22 cellular contexts compared by ENCODE assay signal in the genomic region with DNA sequence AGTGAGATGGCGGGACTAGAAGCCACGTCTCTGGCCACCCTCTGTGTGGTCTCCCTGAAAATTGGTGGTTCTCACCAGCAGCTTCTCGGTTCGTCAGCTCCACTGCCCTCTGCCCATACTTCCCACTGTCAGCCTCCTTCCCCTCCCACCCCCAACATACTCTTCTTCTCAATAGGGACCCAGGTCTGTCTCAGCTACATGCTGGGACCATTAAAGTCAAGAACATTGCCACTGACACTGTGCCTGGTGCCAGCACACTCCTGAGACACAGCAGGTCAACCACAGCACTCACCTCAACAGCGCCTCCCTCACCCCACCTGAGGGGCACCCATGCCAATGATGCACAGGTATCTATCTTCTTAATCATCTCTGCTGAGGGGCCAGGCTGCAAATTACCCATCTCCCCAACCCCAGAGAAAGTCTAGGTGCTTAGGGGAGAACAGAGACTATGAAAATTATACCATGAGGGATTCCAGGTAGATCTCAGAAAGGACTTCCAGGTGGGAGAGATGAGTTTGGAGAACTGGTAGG. TPM values are rescaled to one million over a fixed set of nuclear protein-coding genes. Genes with fewer than 3 reads are reported as not detected.
DNase-seq lines count a peak whose midpoint lies in the region; ATAC-seq, FAIRE-seq and TF ChIP-seq lines count a peak whose summit lies in the region.
"Had no signal": no experiment of that assay in that cellular context is flagged by ENCODE, and none has a peak within 500 bp of the region (broad histone marks: within the 10 kb centered on the region; RNA-seq: fewer than 3 reads in every experiment).

No MANE protein-coding gene starts in this region.

- no peaks in the 10 kb centered on the region for H3K36me3 ChIP-seq in HepG2 (replicated peaks in 1 of 2; ENCODE audit: control insufficient read depth in 1 of 2, insufficient read depth in 2 of 2, low read length in 2 of 2)
- no peaks in the 10 kb centered on the region for H3K36me3 ChIP-seq in right lobe of liver
- H3K36me3 ChIP-seq: BE2C, brain microvascular endothelial cell, prostate gland, thyroid gland had no signal

- intact Hi-C loops in HepG2 (cut with micrococcal nuclease; ENCODE audit: unreplicated experiment), result loop anchor here (5.0 to 10.0 kb wide), 2 partner anchors 235 to 278 kb away; partner anchors contain the start of gene LASP1
- intact Hi-C loops in right lobe of liver (cut with DNase I), result loop anchor here (5.0 to 10.0 kb wide), 3 partner anchors 165 to 275 kb away; partner anchors contain the start of gene LASP1 (in 1 of the 2)

- CTCF ChIA-PET in HepG2 (lab: Yijun Ruan, JAX; ENCODE audit: low intra/inter-chr PET ratio, low total read pairs), result no interaction called here

- H3K4me2 ChIP-seq in HepG2 (ENCODE audit: low read depth, low read length), result no peak overlapping the region
- H3K4me2 ChIP-seq: PC-9 had no signal

- no peak for FAIRE-seq in HepG2 (lab: Jason Lieb, UNC)
- FAIRE-seq: GM12878 had no signal

- TF ChIP-seq RAD21 in HepG2 (CRISPR knock-in tag; IDR thresholded peaks at IDR 0.05), result no peak

- TF ChIP-seq POLR2A in HepG2 (IDR thresholded peaks at IDR 0.05; ENCODE audit: insufficient read depth in 1 of 2, low read depth in 2 of 2, low read length in 2 of 2) (no peak), right lobe of liver (IDR thresholded peaks at IDR 0.05) (no peak)

- no peak for DNase-seq in HepG2 (ENCODE audit: low spot score)
- DNase-seq in right lobe of liver, result no peak
- no peak for DNase-seq in immature natural killer cell
- DNase-seq in type B pancreatic cell (ENCODE audit: extremely low spot score, unreplicated experiment), result no peak
- DNase-seq in cerebellum (ENCODE audit: low spot score), result no peak
- no peak for DNase-seq in GF-D8 (lab: John Stamatoyannopoulos, UW)
- DNase-seq in DMS114 treated with DMSO at 0.1 percent for 48 hours (lab: John Stamatoyannopoulos, UW; ENCODE audit: unreplicated experiment), result no peak
- DNase-seq: activated B cell treated with CpG ODN at 0.5 μM for 24 hours; BE2C; brain microvascular endothelial cell; effector memory CD4-positive, alpha-beta T cell; EL; foreskin fibroblast; NCI-H1436; NCI-H510A treated with DMSO at 0.1 percent for 48 hours; PC-9; thyroid gland had no signal

- no peaks in the 10 kb centered on the region for H3K9me3 ChIP-seq in HepG2 (ENCODE audit: low read length)
- no peaks in the 10 kb centered on the region for H3K9me3 ChIP-seq in right lobe of liver
- H3K9me3 ChIP-seq: BE2C, prostate gland, thyroid gland had no signal

- ATAC-seq in HepG2 (no peak), right lobe of liver (no peak)
- ATAC-seq: GM12878, SK-N-SH treated with all-trans-retinoic acid at 6 μM for 48 hours had no signal

- H4K20me1 ChIP-seq in HepG2 (ENCODE audit: insufficient read depth, low read length), result 0 out of 2 replicates have a peak, but pooled peaks cover 2% of the 10 kb centered on the region

- H3K4me1 Mint-ChIP-seq in immature natural killer cell (peaks cover 45 to 55% of the 10 kb centered on the region in 2 donors), type B pancreatic cell (ENCODE audit: unreplicated experiment) (peaks cover 13% of the 10 kb centered on the region)

- no peaks in the 10 kb centered on the region for H3K79me2 ChIP-seq in HepG2 (ENCODE audit: insufficient read depth, low read length)

- peak overlapping the region in 1 of 6 donors; percentile 77 for H3K27ac Mint-ChIP-seq in immature natural killer cell
- H3K27ac Mint-ChIP-seq in type B pancreatic cell, result no peak overlapping the region
- H3K27ac Mint-ChIP-seq: activated B cell treated with CpG ODN at 0.5 μM for 24 hours had no signal

- H3K36me3 Mint-ChIP-seq in immature natural killer cell (peaks cover 0 to 5% (median 3%) of the 10 kb centered on the region in 3 donors), type B pancreatic cell (peaks cover 6% of the 10 kb centered on the region)

- TF ChIP-seq CTCF in HepG2 (CRISPR knock-in tag; IDR thresholded peaks at IDR 0.05), result no peak
- no peak for TF ChIP-seq CTCF in right lobe of liver (IDR thresholded peaks at IDR 0.05)
- peak; percentile 16; the same call in 1 of the 2 replicates for TF ChIP-seq CTCF in VCaP (conservative IDR thresholded peaks at IDR 0.05)
- no peak for TF ChIP-seq CTCF in type B pancreatic cell (conservative IDR thresholded peaks at IDR 0.05)

- peaks cover 22% of the 10 kb centered on the region for H3K4me1 ChIP-seq in HepG2 (ENCODE audit: insufficient read depth, low read length)
- peaks cover 0 to 11% (median 2%) of the 10 kb centered on the region in 4 donors for H3K4me1 ChIP-seq in right lobe of liver
- H3K4me1 ChIP-seq: prostate gland had no signal

- POLR2A ChIA-PET in HepG2 (lab: Yijun Ruan, JAX), result no interaction called here

- H3K27ac ChIP-seq in HepG2 (ENCODE audit: extremely low read length, insufficient read depth, low read length) (no peak overlapping the region), right lobe of liver (no peak overlapping the region), VCaP (no peak overlapping the region)
- H3K27ac ChIP-seq: brain microvascular endothelial cell, PC-9, thyroid gland had no signal

- peaks cover 29 to 41% (median 36%) of the 10 kb centered on the region in 3 donors for H3K27me3 Mint-ChIP-seq in immature natural killer cell (ENCODE audit: low read depth in 3 of 3)
- peaks cover 59% of the 10 kb centered on the region for H3K27me3 Mint-ChIP-seq in type B pancreatic cell

- WGBS in HepG2 (ENCODE audit: low lambda C conversion rate), result 21% methylated on average over 5 of the region's 5 CpGs
- 19% methylated on average over 2 of the region's 5 CpGs for WGBS in right lobe of liver (ENCODE audit: insufficient coverage, low coverage, low lambda C conversion rate, missing lambda C conversion rate)

- H3K9me3 Mint-ChIP-seq in immature natural killer cell (peaks cover 0 to 6% (median 0%) of the 10 kb centered on the region in 6 donors), type B pancreatic cell (no peaks in the 10 kb centered on the region)
- H3K9me3 Mint-ChIP-seq: activated B cell treated with CpG ODN at 0.5 μM for 24 hours had no signal

- no peak overlapping the region for H3K9ac ChIP-seq in HepG2 (ENCODE audit: insufficient read depth, low read depth, low read length)

- H2AFZ ChIP-seq in HepG2 (ENCODE audit: low read length), result no peak overlapping the region
- H2AFZ ChIP-seq: PC-9 had no signal

- peak overlapping the region; percentile 63 to 89 (median 76) for H3K4me3 Mint-ChIP-seq in immature natural killer cell
- H3K4me3 Mint-ChIP-seq in type B pancreatic cell, result peak overlapping the region; percentile 84

- peaks cover 6 to 44% of the 10 kb centered on the region in 2 experiments; a peak in 3 of 5 replicates for H3K27me3 ChIP-seq in HepG2 (ENCODE audit: control insufficient read depth in 1 of 2, insufficient read depth in 2 of 2, low read length in 2 of 2)
- peaks cover 0 to 3% of the 10 kb centered on the region in 2 donors for H3K27me3 ChIP-seq in right lobe of liver
- H3K27me3 ChIP-seq: thyroid gland had no signal

- in situ Hi-C loops in HepG2 (cut with HindIII; ENCODE audit: extremely low pct_ligation_motif_present, low pct_unique_long_range_greater_than_20kb), result loop anchor here (5.0 to 25.0 kb wide), 4 partner anchors 78 to 388 kb away; partner anchors contain the start of gene PSMB3

- BruUV-seq in HepG2 (replicated peaks; lab: Mats Ljungman, UMichigan), result no TSS peak

- TF ChIP-seq EP300 in HepG2 (IDR thresholded peaks at IDR 0.05; ENCODE audit: low read depth in 2 of 2, low read length in 2 of 2) (no peak), HepG2 (CRISPR knock-in tag; IDR thresholded peaks at IDR 0.05; ENCODE audit: borderline replicate concordance) (no peak)

- H3K4me3 ChIP-seq in HepG2 (replicated peaks in 1 of 3; ENCODE audit: insufficient read depth in 1 of 3, low read depth in 2 of 3, low read length in 3 of 3) (no peak overlapping the region), right lobe of liver (no peak overlapping the region)
- H3K4me3 ChIP-seq: GM12878, PC-9 had no signal

RNA-seq across cellular contexts. Expression of gene PLXDC1, which starts 1.3 kb away (rescaled TPM):
- total RNA-seq in HepG2 (2016; rRNA removed; fragmentation: Illumina TruSeq; extraction: Trizol) (not detected in 2 replicates), right lobe of liver (1 to 10 TPM in 1 of 6 experiments, under 1 TPM in 5; 0.11 to 1.6 (median 0.54) TPM), type B pancreatic cell (ENCODE audit: low replicate concordance) (1.7 and 5.0 TPM in 2 replicates), cerebellum (14.6 TPM)
- not detected in 2 replicates for total RNA-seq in HepG2 (2016; cell fraction: cytosol; rRNA removed; fragmentation: Illumina TruSeq; extraction: Trizol; ENCODE audit: low read depth)
- not detected in 2 replicates for total RNA-seq in HepG2 (2016; cell fraction: insoluble cytoplasmic fraction; rRNA removed; fragmentation: Illumina TruSeq; extraction: Trizol)
- total RNA-seq in HepG2 (2016; cell fraction: membrane; rRNA removed; fragmentation: Illumina TruSeq; extraction: Trizol), result not detected in 2 replicates
- total RNA-seq in HepG2 (2016; cell fraction: nucleus; rRNA removed; fragmentation: Illumina TruSeq; extraction: Trizol), result not detected in 2 replicates
- polyA plus RNA-seq in HepG2 (2011; rRNA removed) (not detected in 2 replicates), immature natural killer cell (1 to 10 TPM; 2.8 to 9.7 (median 6.8) TPM)
- polyA plus RNA-seq in HepG2 (2011; cell fraction: cytosol; rRNA removed), result not detected in 2 replicates
- not detected in 2 replicates for polyA plus RNA-seq in HepG2 (2011; cell fraction: nucleus; rRNA removed)
- not detected in 2 replicates for polyA plus RNA-seq in HepG2 (2012)
- not detected in 2 replicates for polyA plus RNA-seq in HepG2 (2016; cell fraction: cytosol; fragmentation: Illumina TruSeq; extraction: Trizol; ENCODE audit: low read depth)
- polyA plus RNA-seq in HepG2 (2016; cell fraction: insoluble cytoplasmic fraction; fragmentation: Illumina TruSeq; extraction: Trizol; ENCODE audit: low read depth), result not detected in 2 replicates
- polyA plus RNA-seq in HepG2 (2016; cell fraction: membrane; fragmentation: Illumina TruSeq; extraction: Trizol; ENCODE audit: low read depth), result not detected in 2 replicates
- polyA plus RNA-seq in HepG2 (2016; cell fraction: nucleus; fragmentation: Illumina TruSeq; extraction: Trizol; ENCODE audit: insufficient read depth, low read depth), result not detected in 2 replicates
- polyA minus RNA-seq in HepG2 (2011; rRNA and poly(A)+ RNA removed; ENCODE audit: low replicate concordance), result 0.44 TPM in 1 of 2 replicates, not detected in the other
- polyA minus RNA-seq in HepG2 (2011; cell fraction: cytosol; rRNA and poly(A)+ RNA removed), result not detected in 2 replicates
- polyA minus RNA-seq in HepG2 (2011; cell fraction: nucleus; rRNA and poly(A)+ RNA removed), result not detected in 2 replicates
- total RNA-seq: activated B cell treated with CpG ODN at 0.5 μM for 24 hours, GM12878 had no signal

RNA-seq across cellular contexts. Expression of gene ARL5C, which starts 15.8 kb away (rescaled TPM):
- total RNA-seq in HepG2 (2016; rRNA removed; fragmentation: Illumina TruSeq; extraction: Trizol) (not detected in 2 replicates), right lobe of liver (not detected), type B pancreatic cell (ENCODE audit: low replicate concordance) (not detected in 2 replicates), cerebellum (not detected)
- not detected in 2 replicates for total RNA-seq in HepG2 (2016; cell fraction: cytosol; rRNA removed; fragmentation: Illumina TruSeq; extraction: Trizol; ENCODE audit: low read depth)
- total RNA-seq in HepG2 (2016; cell fraction: insoluble cytoplasmic fraction; rRNA removed; fragmentation: Illumina TruSeq; extraction: Trizol), result not detected in 2 replicates
- total RNA-seq in HepG2 (2016; cell fraction: membrane; rRNA removed; fragmentation: Illumina TruSeq; extraction: Trizol), result not detected in 2 replicates
- total RNA-seq in HepG2 (2016; cell fraction: nucleus; rRNA removed; fragmentation: Illumina TruSeq; extraction: Trizol), result not detected in 2 replicates
- polyA plus RNA-seq in HepG2 (2011; rRNA removed) (not detected in 2 replicates), immature natural killer cell (not detected)
- polyA plus RNA-seq in HepG2 (2011; cell fraction: cytosol; rRNA removed), result not detected in 2 replicates
- polyA plus RNA-seq in HepG2 (2011; cell fraction: nucleus; rRNA removed), result not detected in 2 replicates
- not detected in 2 replicates for polyA plus RNA-seq in HepG2 (2012)
- polyA plus RNA-seq in HepG2 (2016; cell fraction: cytosol; fragmentation: Illumina TruSeq; extraction: Trizol; ENCODE audit: low read depth), result not detected in 2 replicates
- polyA plus RNA-seq in HepG2 (2016; cell fraction: insoluble cytoplasmic fraction; fragmentation: Illumina TruSeq; extraction: Trizol; ENCODE audit: low read depth), result not detected in 2 replicates
- polyA plus RNA-seq in HepG2 (2016; cell fraction: membrane; fragmentation: Illumina TruSeq; extraction: Trizol; ENCODE audit: low read depth), result not detected in 2 replicates
- polyA plus RNA-seq in HepG2 (2016; cell fraction: nucleus; fragmentation: Illumina TruSeq; extraction: Trizol; ENCODE audit: insufficient read depth, low read depth), result not detected in 2 replicates
- 0.09 TPM in 1 of 2 replicates, not detected in the other for polyA minus RNA-seq in HepG2 (2011; rRNA and poly(A)+ RNA removed; ENCODE audit: low replicate concordance)
- polyA minus RNA-seq in HepG2 (2011; cell fraction: cytosol; rRNA and poly(A)+ RNA removed), result not detected in 2 replicates
- not detected in 2 replicates for polyA minus RNA-seq in HepG2 (2011; cell fraction: nucleus; rRNA and poly(A)+ RNA removed)
- total RNA-seq: activated B cell treated with CpG ODN at 0.5 μM for 24 hours, GM12878, mesenteric fat pad, PC-9, prostate gland, thyroid gland had no signal
- polyA plus RNA-seq: GM12878 had no signal

RNA-seq across cellular contexts. Expression of gene CACNB1, which starts 47.3 kb away (rescaled TPM):
- total RNA-seq in HepG2 (2016; rRNA removed; fragmentation: Illumina TruSeq; extraction: Trizol) (0.60 and 0.75 TPM in 2 replicates), right lobe of liver (1 to 10 TPM in 1 of 6 experiments, under 1 TPM in 4, not detected in 1; 0.18 to 1.3 (median 0.27) TPM), type B pancreatic cell (ENCODE audit: low replicate concordance) (1.8 and 9.5 TPM in 2 replicates), cerebellum (20.7 TPM)
- total RNA-seq in HepG2 (2016; cell fraction: cytosol; rRNA removed; fragmentation: Illumina TruSeq; extraction: Trizol; ENCODE audit: low read depth), result 0.26 and 0.71 TPM in 2 replicates
- 0.19 and 0.84 TPM in 2 replicates for total RNA-seq in HepG2 (2016; cell fraction: insoluble cytoplasmic fraction; rRNA removed; fragmentation: Illumina TruSeq; extraction: Trizol)
- total RNA-seq in HepG2 (2016; cell fraction: membrane; rRNA removed; fragmentation: Illumina TruSeq; extraction: Trizol), result 0.34 and 0.48 TPM in 2 replicates
- total RNA-seq in HepG2 (2016; cell fraction: nucleus; rRNA removed; fragmentation: Illumina TruSeq; extraction: Trizol), result 1.8 TPM in 2 replicates
- polyA plus RNA-seq in HepG2 (2011; rRNA removed) (1.5 and 2.9 TPM in 2 replicates), immature natural killer cell (1 to 10 TPM in 1 of 3 donors, under 1 TPM in 1, not detected in 1; 0.48 to 5.0 TPM)
- 0.50 and 0.51 TPM in 2 replicates for polyA plus RNA-seq in HepG2 (2011; cell fraction: cytosol; rRNA removed)
- polyA plus RNA-seq in HepG2 (2011; cell fraction: nucleus; rRNA removed), result 8.4 and 12.2 TPM in 2 replicates
- polyA plus RNA-seq in HepG2 (2012), result 1.3 and 1.5 TPM in 2 replicates
- 0.28 and 0.34 TPM in 2 replicates for polyA plus RNA-seq in HepG2 (2016; cell fraction: cytosol; fragmentation: Illumina TruSeq; extraction: Trizol; ENCODE audit: low read depth)
- polyA plus RNA-seq in HepG2 (2016; cell fraction: insoluble cytoplasmic fraction; fragmentation: Illumina TruSeq; extraction: Trizol; ENCODE audit: low read depth), result 0.47 and 0.96 TPM in 2 replicates
- polyA plus RNA-seq in HepG2 (2016; cell fraction: membrane; fragmentation: Illumina TruSeq; extraction: Trizol; ENCODE audit: low read depth), result 0.38 and 0.40 TPM in 2 replicates
- polyA plus RNA-seq in HepG2 (2016; cell fraction: nucleus; fragmentation: Illumina TruSeq; extraction: Trizol; ENCODE audit: insufficient read depth, low read depth), result 4.7 and 7.2 TPM in 2 replicates
- polyA minus RNA-seq in HepG2 (2011; rRNA and poly(A)+ RNA removed; ENCODE audit: low replicate concordance), result 4.4 and 8.5 TPM in 2 replicates
- polyA minus RNA-seq in HepG2 (2011; cell fraction: cytosol; rRNA and poly(A)+ RNA removed), result 0.40 and 1.3 TPM in 2 replicates
- polyA minus RNA-seq in HepG2 (2011; cell fraction: nucleus; rRNA and poly(A)+ RNA removed), result 3.0 and 5.8 TPM in 2 replicates

RNA-seq across cellular contexts. Expression of gene RPL19, which starts 49.9 kb away (rescaled TPM):
- total RNA-seq in HepG2 (2016; rRNA removed; fragmentation: Illumina TruSeq; extraction: Trizol) (2,768 and 3,257 TPM in 2 replicates), right lobe of liver (1,000 to 10,000 TPM in 2 of 6 experiments, 100 to 1,000 TPM in 4; 537 to 1,327 (median 627) TPM), type B pancreatic cell (ENCODE audit: low replicate concordance) (1,605 and 1,703 TPM in 2 replicates), cerebellum (493 TPM)
- total RNA-seq in HepG2 (2016; cell fraction: cytosol; rRNA removed; fragmentation: Illumina TruSeq; extraction: Trizol; ENCODE audit: low read depth), result 3,353 and 3,708 TPM in 2 replicates
- total RNA-seq in HepG2 (2016; cell fraction: insoluble cytoplasmic fraction; rRNA removed; fragmentation: Illumina TruSeq; extraction: Trizol), result 2,694 and 3,334 TPM in 2 replicates
- 5,175 and 5,294 TPM in 2 replicates for total RNA-seq in HepG2 (2016; cell fraction: membrane; rRNA removed; fragmentation: Illumina TruSeq; extraction: Trizol)
- total RNA-seq in HepG2 (2016; cell fraction: nucleus; rRNA removed; fragmentation: Illumina TruSeq; extraction: Trizol), result 990 and 1,076 TPM in 2 replicates
- polyA plus RNA-seq in HepG2 (2011; rRNA removed) (2,522 and 2,554 TPM in 2 replicates), immature natural killer cell (1,000 to 10,000 TPM; 1,129 to 1,798 (median 1,451) TPM)
- 3,383 and 3,728 TPM in 2 replicates for polyA plus RNA-seq in HepG2 (2011; cell fraction: cytosol; rRNA removed)
- 768 and 1,029 TPM in 2 replicates for polyA plus RNA-seq in HepG2 (2011; cell fraction: nucleus; rRNA removed)
- 2,340 and 2,506 TPM in 2 replicates for polyA plus RNA-seq in HepG2 (2012)
- 5,160 and 5,701 TPM in 2 replicates for polyA plus RNA-seq in HepG2 (2016; cell fraction: cytosol; fragmentation: Illumina TruSeq; extraction: Trizol; ENCODE audit: low read depth)
- 4,287 and 4,430 TPM in 2 replicates for polyA plus RNA-seq in HepG2 (2016; cell fraction: insoluble cytoplasmic fraction; fragmentation: Illumina TruSeq; extraction: Trizol; ENCODE audit: low read depth)
- 6,675 and 6,831 TPM in 2 replicates for polyA plus RNA-seq in HepG2 (2016; cell fraction: membrane; fragmentation: Illumina TruSeq; extraction: Trizol; ENCODE audit: low read depth)
- polyA plus RNA-seq in HepG2 (2016; cell fraction: nucleus; fragmentation: Illumina TruSeq; extraction: Trizol; ENCODE audit: insufficient read depth, low read depth), result 2,116 and 2,174 TPM in 2 replicates
- 413 and 602 TPM in 2 replicates for polyA minus RNA-seq in HepG2 (2011; rRNA and poly(A)+ RNA removed; ENCODE audit: low replicate concordance)
- 764 and 846 TPM in 2 replicates for polyA minus RNA-seq in HepG2 (2011; cell fraction: cytosol; rRNA and poly(A)+ RNA removed)
- 184 and 212 TPM in 2 replicates for polyA minus RNA-seq in HepG2 (2011; cell fraction: nucleus; rRNA and poly(A)+ RNA removed)
